In the genomic region with DNA sequence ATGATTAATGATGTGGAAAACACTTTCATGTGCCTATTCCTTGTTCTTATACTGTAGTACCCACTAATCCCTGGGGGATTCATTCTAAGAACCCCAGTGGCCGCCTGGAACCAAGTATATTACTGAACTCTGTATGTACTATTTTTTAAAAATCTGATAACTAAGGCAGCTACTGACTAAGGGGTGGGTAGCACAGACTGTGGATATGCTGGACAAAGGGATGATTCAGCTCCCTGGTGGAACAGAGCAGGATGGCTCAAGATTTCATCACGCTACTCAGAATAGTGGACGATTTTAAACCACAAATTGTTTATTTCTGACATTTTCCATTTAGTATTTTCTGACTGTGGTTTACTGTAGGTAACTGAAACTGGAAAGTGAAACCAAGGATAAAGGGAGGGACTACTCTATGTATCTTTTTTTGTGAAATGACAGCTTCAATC, we compare ENCODE assay signal across 11 cellular contexts. TPM values are rescaled to one million over a fixed set of nuclear protein-coding genes. Genes with fewer than 3 reads are reported as not detected.
DNase-seq lines count a peak whose midpoint lies in the region; ATAC-seq, FAIRE-seq and TF ChIP-seq lines count a peak whose summit lies in the region.
"Had no signal": no experiment of that assay in that cellular context is flagged by ENCODE, and none has a peak within 500 bp of the region (broad histone marks: within the 10 kb centered on the region; RNA-seq: fewer than 3 reads in every experiment).

No MANE protein-coding gene starts in this region.

- H3K36me3 Mint-ChIP-seq in WTC11, result peaks cover 8% of the 10 kb centered on the region

- TF ChIP-seq POLR2A in H54 (IDR thresholded peaks at IDR 0.05; ENCODE audit: low read depth, low read length), result no peak
- TF ChIP-seq POLR2A in gastrocnemius medialis (IDR thresholded peaks at IDR 0.05), result no peak

- no peak overlapping the region for H3K4me3 Mint-ChIP-seq in WTC11

- CTCF ChIA-PET in SK-N-SH (lab: Yijun Ruan, JAX), result interaction anchor here (1.2 kb wide), 1 partner anchor 10 kb away, joined by 3 read pairs; no protein-coding TSS in a partner anchor
- CTCF ChIA-PET in WTC11 (lab: Charles Lee), result no interaction called here

- TF ChIP-seq EP300 in SK-N-SH (IDR thresholded peaks at IDR 0.05; ENCODE audit: borderline replicate concordance in 1 of 2, low read depth in 1 of 2, low read length in 1 of 2), result peak in 1 of 2 experiments; percentile 78; a peak in 2 of 4 replicates

- H3K27me3 ChIP-seq in ACC112 (ENCODE audit: insufficient read depth, low read length) (no peaks in the 10 kb centered on the region), SK-N-SH (ENCODE audit: insufficient read depth) (no peaks in the 10 kb centered on the region), gastrocnemius medialis (no peaks in the 10 kb centered on the region)

- H2AFZ ChIP-seq in ACC112 (ENCODE audit: low read length, unreplicated experiment), result no peak overlapping the region
- H2AFZ ChIP-seq in SK-N-SH (ENCODE audit: low read depth), result no peak overlapping the region

- H3K4me3 ChIP-seq in ACC112 (ENCODE audit: low read depth, low read length) (peak overlapping the region; percentile 8; the same call in 1 of the 2 replicates), SK-N-SH (ENCODE audit: low read depth in 2 of 2, low read length in 1 of 2) (peak overlapping the region in 1 of 2 experiments; percentile 1; a peak in 1 of 4 replicates), fibroblast of mammary gland (ENCODE audit: control insufficient read depth, low read depth, low read length) (no peak overlapping the region), gastrocnemius medialis (no peak overlapping the region)
- H3K4me3 ChIP-seq: thoracic aorta had no signal

- H3K36me3 ChIP-seq in ACC112 (ENCODE audit: insufficient read depth, low read length), result no peaks in the 10 kb centered on the region; the same call in 1 of the 2 replicates
- H3K36me3 ChIP-seq in SK-N-SH (replicated peaks in 1 of 2; ENCODE audit: control insufficient read depth in 1 of 2, insufficient read depth in 2 of 2, low read length in 1 of 2), result peaks cover 0 to 15% of the 10 kb centered on the region in 2 experiments
- no peaks in the 10 kb centered on the region for H3K36me3 ChIP-seq in gastrocnemius medialis
- H3K36me3 ChIP-seq: thoracic aorta had no signal

- H3K79me2 ChIP-seq in ACC112 (ENCODE audit: control insufficient read depth, insufficient read depth, low read length, unreplicated experiment), result no peaks in the 10 kb centered on the region
- no peaks in the 10 kb centered on the region for H3K79me2 ChIP-seq in SK-N-SH (ENCODE audit: insufficient read depth)

- H3K4me1 ChIP-seq in ACC112 (ENCODE audit: control insufficient read depth, insufficient read depth, low read length, unreplicated experiment) (peaks cover 30% of the 10 kb centered on the region), SK-N-SH (ENCODE audit: control insufficient read depth in 1 of 2, insufficient read depth in 2 of 2, low read depth in 1 of 2, low read length in 1 of 2) (peaks cover 2 to 15% of the 10 kb centered on the region in 2 experiments), gastrocnemius medialis (peaks cover 0 to under 1% of the 10 kb centered on the region in 2 donors)

- H3K4me2 ChIP-seq in SK-N-SH, result peak overlapping the region; percentile 11

- intact Hi-C loops in gastrocnemius medialis (cut with DNase I; ENCODE audit: low total_unique reads), result no loop called here

- H3K9ac ChIP-seq in SK-N-SH, result peak overlapping the region; percentile 3; the same call in 1 of the 2 replicates

- no peaks in the 10 kb centered on the region for H3K9me2 ChIP-seq in SK-N-SH

- H3K9me3 Mint-ChIP-seq in WTC11, result peaks cover 33% of the 10 kb centered on the region

- H3K27ac Mint-ChIP-seq in WTC11, result no peak overlapping the region

- H3K27ac ChIP-seq in ACC112 (ENCODE audit: low read depth, low read length) (peak overlapping the region; percentile 88), SK-N-SH (ENCODE audit: low read depth in 2 of 2, low read length in 1 of 2) (peak overlapping the region; percentile 39 to 78), gastrocnemius medialis (no peak overlapping the region)
- H3K27ac ChIP-seq: thoracic aorta had no signal

- H3F3A ChIP-seq in SK-N-SH (replicated peaks; ENCODE audit: insufficient read depth), result peaks cover 37% of the 10 kb centered on the region

- in situ Hi-C loops in gastrocnemius medialis (cut with MboI; ENCODE audit: low sequenced_read_pairs in 4 of 4), result no loop called here

- no peaks in the 10 kb centered on the region for H3K27me3 Mint-ChIP-seq in WTC11 (ENCODE audit: low read depth)

- TF ChIP-seq RAD21 in SK-N-SH (IDR thresholded peaks at IDR 0.05; ENCODE audit: low read length), result no peak

- DNase-seq in H54 (ENCODE audit: insufficient read length, low spot score), result no peak
- DNase-seq in SK-N-SH, result no peak
- DNase-seq in fibroblast of mammary gland (ENCODE audit: low read depth), result peak; percentile 94
- DNase-seq in gastrocnemius medialis, result no peak
- no peak for DNase-seq in WTC11 (ENCODE audit: low spot score)
- DNase-seq in ureter (ENCODE audit: low spot score), result no peak
- DNase-seq in activated CD8-positive, alpha-beta memory T cell treated with anti-CD3 and anti-CD28 coated beads, Interleukin-2, amount 50 U/mL, for 48 hours, result no peak
- DNase-seq: T-helper 9 cell had no signal

- TF ChIP-seq CTCF in SK-N-SH (IDR thresholded peaks at IDR 0.05), result no peak; the same call in 1 of the 2 replicates
- peak; percentile 12 for TF ChIP-seq CTCF in fibroblast of mammary gland (conservative IDR thresholded peaks at IDR 0.05; ENCODE audit: control insufficient read depth, insufficient read depth, low read depth, low read length)
- no peak for TF ChIP-seq CTCF in gastrocnemius medialis (IDR thresholded peaks at IDR 0.05 in 4 of 5, conservative IDR thresholded peaks at IDR 0.05 in 1 of 5)
- no peak for TF ChIP-seq CTCF in WTC11 (IDR thresholded peaks at IDR 0.05)

- H4K20me1 ChIP-seq in SK-N-SH (ENCODE audit: insufficient read depth), result no peaks in the 10 kb centered on the region

- peaks cover 27% of the 10 kb centered on the region for H3K9me3 ChIP-seq in SK-N-SH
- H3K9me3 ChIP-seq in gastrocnemius medialis, result no peaks in the 10 kb centered on the region
- H3K9me3 ChIP-seq: thoracic aorta had no signal

- FAIRE-seq in H54 (lab: Jason Lieb, UNC), result peak; percentile 96
- FAIRE-seq: endothelial cell of umbilical vein had no signal

- ATAC-seq in gastrocnemius medialis (no peak), WTC11 (no peak)

- H3K4me1 Mint-ChIP-seq in WTC11, result peaks cover 6% of the 10 kb centered on the region

- POLR2A ChIA-PET in SK-N-SH (lab: Yijun Ruan, JAX), result no interaction called here
- POLR2A ChIA-PET in WTC11 (lab: Charles Lee), result no interaction called here

- WGBS in SK-N-SH (ENCODE audit: low lambda C conversion rate), result 25% methylated on average over 3 of the region's 3 CpGs

TF ChIP-seq in SK-N-SH, 30 proteins besides CTCF, POLR2A, EP300 and RAD21 (continues in another document):
- TF ChIP-seq NFIC (IDR thresholded peaks at IDR 0.05; ENCODE audit: borderline replicate concordance) (peak; percentile 67; the same call in 1 of the 2 replicates), USF2 (IDR thresholded peaks at IDR 0.05; ENCODE audit: borderline replicate concordance, low read depth, low read length) (no peak), EZH2phosphoT487 (IDR thresholded peaks at IDR 0.05; ENCODE audit: borderline replicate concordance, low read depth) (no peak), MEF2A (IDR thresholded peaks at IDR 0.05; ENCODE audit: borderline replicate concordance, low read depth) (0 out of 2 replicates have a peak, but pooled peaks have one; percentile 65), TAF1 (IDR thresholded peaks at IDR 0.05; ENCODE audit: borderline replicate concordance, low read depth, low read length) (peak; percentile 31; the same call in 1 of the 2 replicates), RXRA (IDR thresholded peaks at IDR 0.05; ENCODE audit: borderline replicate concordance, low read depth) (no peak; the same call in 1 of the 2 replicates), SIN3A (IDR thresholded peaks at IDR 0.05; ENCODE audit: borderline replicate concordance, low read depth, low read length) (0 out of 2 replicates have a peak, but pooled peaks have one; percentile 47), GATA2 (CRISPR knock-in tag; IDR thresholded peaks at IDR 0.05) (no peak)

TF ChIP-seq in WTC11, 78 proteins besides CTCF, POLR2A, EP300 and RAD21:
- TF ChIP-seq TEAD1 (CRISPR knock-in tag; IDR thresholded peaks at IDR 0.05) (no peak), KAT7 (CRISPR knock-in tag; IDR thresholded peaks at IDR 0.05; ENCODE audit: borderline replicate concordance) (no peak)

RNA-seq across cellular contexts. Expression of gene CDC42EP3, which starts 41.8 kb away (rescaled TPM):
- polyA plus RNA-seq in SK-N-SH (2012; rRNA removed), result 87.5 and 105 TPM in 2 replicates
- polyA plus RNA-seq in SK-N-SH (2012; cell fraction: cytosol; rRNA removed), result 92.7 and 103 TPM in 2 replicates
- polyA plus RNA-seq in SK-N-SH (2012; cell fraction: nucleus; rRNA removed), result 70.1 and 83.8 TPM in 2 replicates
- 10 to 100 TPM; 20.0 to 90.6 (median 57.2) TPM for total RNA-seq in gastrocnemius medialis
- 21.2 to 31.5 TPM (median 21.8 TPM) in 3 replicates for total RNA-seq in WTC11 (2021)
- total RNA-seq in ureter, result 95.3 TPM

Comparison
In these comparisons a context has a peak if more than half of its experiments do, and no peak if none do; other contexts are left out.
1. H3K27ac ChIP-seq: peak in ACC112 (single experiment) and SK-N-SH (2 of 2); none in gastrocnemius medialis (0 of 4).